In genomic region chr4:113159901-113160545, GRCh38 we compare ENCODE assay signal across 17 cellular contexts.
"Had no signal": no experiment of that assay in that cellular context is flagged by ENCODE, and none has a peak within 500 bp of the region (broad histone marks: within the 10 kb centered on the region; RNA-seq: fewer than 3 reads in every experiment).

No MANE protein-coding gene starts in this region.

- DNase-seq: activated CD4-positive, alpha-beta T cell treated with anti-CD3 and anti-CD28 coated beads for 4 hours; activated CD8-positive, alpha-beta T cell treated with anti-CD3 and anti-CD28 coated beads for 36 hours; activated gamma-delta T cell; activated T-cell treated with anti-CD3 and anti-CD28 coated beads, Interleukin-2, amount 50 U/mL, for 48 hours; amniotic stem cell; central memory CD4-positive, alpha-beta T cell; colonic mucosa; effector CD4-positive, alpha-beta T cell; mesendoderm; natural killer cell; stimulated activated CD4-positive, alpha-beta T cell treated with anti-CD3 and anti-CD28 coated beads, Interleukin-2, amount 100 ng/mL, for 48 hours; stimulated activated naive B cell treated with anti-CD40 and anti-IgM and Interleukin-4, amounts not matched to agents 10 μg/mL and 1 μg/mL and 100 μg/mL, for 72 hours; uterus had no signal

- H3K27me3 ChIP-seq: colonic mucosa, hepatocyte, neutrophil, tibial nerve, uterus had no signal

- H3K27ac ChIP-seq: colonic mucosa, hepatocyte, neutrophil, parathyroid adenoma had no signal

- H3K4me3 ChIP-seq: colonic mucosa, hepatocyte, tibial nerve, uterus had no signal

- H3K4me1 ChIP-seq: colonic mucosa, parathyroid adenoma, uterus had no signal

- H3K36me3 ChIP-seq: colonic mucosa, neutrophil, tibial nerve, uterus had no signal

- ATAC-seq: activated CD8-positive, alpha-beta T cell treated with anti-CD3 and anti-CD28 coated beads for 36 hours; natural killer cell; stimulated activated naive B cell treated with anti-CD40 and anti-IgM and Interleukin-4, amounts not matched to agents 10 μg/mL and 1 μg/mL and 100 μg/mL, for 72 hours had no signal

- H3K9me3 ChIP-seq: colonic mucosa, neutrophil, tibial nerve, uterus had no signal
